In the genomic region with DNA sequence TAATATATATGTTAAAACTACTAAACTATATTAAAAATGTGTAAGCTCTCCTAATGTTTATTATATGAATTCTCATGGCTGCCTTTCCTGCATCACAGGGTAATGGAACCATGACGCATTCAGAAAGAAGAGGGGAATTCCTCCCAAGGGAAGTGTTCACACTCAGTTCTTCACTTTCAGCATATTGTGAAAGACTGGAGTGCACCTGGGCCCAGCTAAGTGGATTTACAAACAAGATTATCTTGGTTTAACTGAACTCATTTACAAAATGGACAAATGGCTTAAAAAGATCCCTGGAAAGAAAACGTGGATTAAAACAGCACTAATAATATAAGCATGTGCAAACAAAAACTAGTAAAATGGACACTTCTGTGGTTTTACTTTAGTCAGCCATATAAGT, we compare ENCODE assay signal across 9 cellular contexts.
DNase-seq lines count a peak whose midpoint lies in the region; ATAC-seq and TF ChIP-seq lines count a peak whose summit lies in the region.
"Had no signal": no experiment of that assay in that cellular context is flagged by ENCODE, and none has a peak within 500 bp of the region (broad histone marks: within the 10 kb centered on the region; RNA-seq: fewer than 3 reads in every experiment).

No MANE protein-coding gene starts in this region.

- H2AFZ ChIP-seq in neural progenitor cell (replicated peaks): no peak overlapping the region

- no peak for TF ChIP-seq POLR2A in transverse colon (IDR thresholded peaks at IDR 0.05)

- no peaks in the 10 kb centered on the region for H3K9me3 ChIP-seq in neural progenitor cell (ENCODE audit: low read depth)
- H3K9me3 ChIP-seq in transverse colon: no peaks in the 10 kb centered on the region
- H3K9me3 ChIP-seq: SJSA1 had no signal

- no peaks in the 10 kb centered on the region for H3K9me3 Mint-ChIP-seq in neural progenitor cell
- no peaks in the 10 kb centered on the region for H3K9me3 Mint-ChIP-seq in activated CD8-positive, alpha-beta T cell treated with anti-CD3 and anti-CD28 coated beads for 36 hours

- POLR2A ChIA-PET in activated CD8-positive, alpha-beta T cell treated with anti-CD3 and anti-CD28 coated beads for 36 hours (lab: Charles Lee): interaction anchor here (0.6 kb wide), 1 partner anchor 152 kb away, joined by 4 read pairs; no protein-coding TSS in a partner anchor

- no peaks in the 10 kb centered on the region for H3F3A ChIP-seq in neural progenitor cell (ENCODE audit: low read depth)

- CTCF ChIA-PET in activated CD8-positive, alpha-beta T cell treated with anti-CD3 and anti-CD28 coated beads for 36 hours (lab: Charles Lee): interaction anchor here (1.0 kb wide), 1 partner anchor 10 kb away, joined by 3 read pairs; no protein-coding TSS in a partner anchor

- no peak overlapping the region for H3K4me3 ChIP-seq in neural progenitor cell
- H3K4me3 ChIP-seq in transverse colon: no peak overlapping the region
- H3K4me3 ChIP-seq: cardiac muscle cell, SJSA1 had no signal

- peak; percentile 85 for ATAC-seq in GM18870 (IDR thresholded peaks at IDR 0.05; ENCODE audit: unreplicated experiment)
- ATAC-seq in HG02798 (IDR thresholded peaks at IDR 0.05; ENCODE audit: poor library complexity, unreplicated experiment): peak; percentile 86
- no peak for ATAC-seq in activated CD8-positive, alpha-beta T cell treated with anti-CD3 and anti-CD28 coated beads for 36 hours

- 64% methylated on average over 2 of the region's 2 CpGs for WGBS in transverse colon (ENCODE audit: low coverage in 1 of 2), 2 donors

- no peak overlapping the region for H3K9ac ChIP-seq in neural progenitor cell

- H3K4me1 ChIP-seq in neural progenitor cell (peaks cover 4% of the 10 kb centered on the region), transverse colon (no peaks in the 10 kb centered on the region)

- H3K27ac Mint-ChIP-seq in neural progenitor cell: no peak overlapping the region
- H3K27ac Mint-ChIP-seq in activated CD8-positive, alpha-beta T cell treated with anti-CD3 and anti-CD28 coated beads for 36 hours: no peak overlapping the region

- no peak overlapping the region for H3K4me3 Mint-ChIP-seq in neural progenitor cell
- H3K4me3 Mint-ChIP-seq in activated CD8-positive, alpha-beta T cell treated with anti-CD3 and anti-CD28 coated beads for 36 hours: no peak overlapping the region

- no peaks in the 10 kb centered on the region for H4K20me1 ChIP-seq in neural progenitor cell (ENCODE audit: low read depth)

- no peak for TF ChIP-seq EP300 in transverse colon (IDR thresholded peaks at IDR 0.05; ENCODE audit: low read depth)

- H3K4me2 ChIP-seq in neural progenitor cell: no peak overlapping the region

- intact Hi-C loops in activated CD8-positive, alpha-beta T cell treated with anti-CD3 and anti-CD28 coated beads for 36 hours (cut with micrococcal nuclease): no loop called here
- intact Hi-C loops in transverse colon (cut with DNase I; ENCODE audit: low total_unique reads): no loop called here

- in situ Hi-C loops in transverse colon (cut with MboI; ENCODE audit: low pct_ligation_motif_present in 1 of 4, low pct_unique_long_range_greater_than_20kb in 1 of 4, low sequenced_read_pairs in 3 of 4): no loop called here

- H3K27ac ChIP-seq in neural progenitor cell (no peak overlapping the region), transverse colon (no peak overlapping the region)
- H3K27ac ChIP-seq: cardiac muscle cell, SJSA1 had no signal

- H3K36me3 Mint-ChIP-seq in neural progenitor cell: no peaks in the 10 kb centered on the region
- no peaks in the 10 kb centered on the region for H3K36me3 Mint-ChIP-seq in activated CD8-positive, alpha-beta T cell treated with anti-CD3 and anti-CD28 coated beads for 36 hours (ENCODE audit: low read depth)

- no peaks in the 10 kb centered on the region for H3K27me3 ChIP-seq in neural progenitor cell
- H3K27me3 ChIP-seq in transverse colon: no peaks in the 10 kb centered on the region
- H3K27me3 ChIP-seq: cardiac muscle cell, SJSA1 had no signal

- no peaks in the 10 kb centered on the region for H3K79me2 ChIP-seq in neural progenitor cell (ENCODE audit: low read depth)

- peaks cover 5% of the 10 kb centered on the region for H3K4me1 Mint-ChIP-seq in neural progenitor cell
- H3K4me1 Mint-ChIP-seq in activated CD8-positive, alpha-beta T cell treated with anti-CD3 and anti-CD28 coated beads for 36 hours (ENCODE audit: low read depth): peaks cover 2% of the 10 kb centered on the region

- DNase-seq in NCI-H69 (lab: John Stamatoyannopoulos, UW) (peak; percentile 89), neural progenitor cell (ENCODE audit: low spot score) (peak; percentile 40), transverse colon (no peak), activated T-cell treated with anti-CD3 and anti-CD28 coated beads for 4 hours (no peak)
- DNase-seq in activated CD8-positive, alpha-beta T cell treated with anti-CD3 and anti-CD28 coated beads for 36 hours: no peak

- no peak for TF ChIP-seq CTCF in neural progenitor cell (IDR thresholded peaks at IDR 0.05)
- no peak for TF ChIP-seq CTCF in activated CD8-positive, alpha-beta T cell treated with anti-CD3 and anti-CD28 coated beads for 36 hours (IDR thresholded peaks at IDR 0.05)
- no peak for TF ChIP-seq CTCF in transverse colon (IDR thresholded peaks at IDR 0.05)

- H3K36me3 ChIP-seq in neural progenitor cell (no peaks in the 10 kb centered on the region), transverse colon (no peaks in the 10 kb centered on the region)
- H3K36me3 ChIP-seq: cardiac muscle cell, SJSA1 had no signal

- no peaks in the 10 kb centered on the region for H3K27me3 Mint-ChIP-seq in neural progenitor cell (ENCODE audit: insufficient read depth, low read depth)
- H3K27me3 Mint-ChIP-seq in activated CD8-positive, alpha-beta T cell treated with anti-CD3 and anti-CD28 coated beads for 36 hours: peaks cover 3% of the 10 kb centered on the region

Comparison
In these comparisons a context has a peak if more than half of its experiments do, and no peak if none do; other contexts are left out.
1. DNase-seq: peak in NCI-H69 (single experiment) and neural progenitor cell (single experiment); none in activated CD8-positive, alpha-beta T cell treated with anti-CD3 and anti-CD28 coated beads for 36 hours (single experiment), transverse colon (single experiment) and activated T-cell treated with anti-CD3 and anti-CD28 coated beads for 4 hours (single experiment).